1 cellular context compared by ENCODE assay signal in the genomic region with DNA sequence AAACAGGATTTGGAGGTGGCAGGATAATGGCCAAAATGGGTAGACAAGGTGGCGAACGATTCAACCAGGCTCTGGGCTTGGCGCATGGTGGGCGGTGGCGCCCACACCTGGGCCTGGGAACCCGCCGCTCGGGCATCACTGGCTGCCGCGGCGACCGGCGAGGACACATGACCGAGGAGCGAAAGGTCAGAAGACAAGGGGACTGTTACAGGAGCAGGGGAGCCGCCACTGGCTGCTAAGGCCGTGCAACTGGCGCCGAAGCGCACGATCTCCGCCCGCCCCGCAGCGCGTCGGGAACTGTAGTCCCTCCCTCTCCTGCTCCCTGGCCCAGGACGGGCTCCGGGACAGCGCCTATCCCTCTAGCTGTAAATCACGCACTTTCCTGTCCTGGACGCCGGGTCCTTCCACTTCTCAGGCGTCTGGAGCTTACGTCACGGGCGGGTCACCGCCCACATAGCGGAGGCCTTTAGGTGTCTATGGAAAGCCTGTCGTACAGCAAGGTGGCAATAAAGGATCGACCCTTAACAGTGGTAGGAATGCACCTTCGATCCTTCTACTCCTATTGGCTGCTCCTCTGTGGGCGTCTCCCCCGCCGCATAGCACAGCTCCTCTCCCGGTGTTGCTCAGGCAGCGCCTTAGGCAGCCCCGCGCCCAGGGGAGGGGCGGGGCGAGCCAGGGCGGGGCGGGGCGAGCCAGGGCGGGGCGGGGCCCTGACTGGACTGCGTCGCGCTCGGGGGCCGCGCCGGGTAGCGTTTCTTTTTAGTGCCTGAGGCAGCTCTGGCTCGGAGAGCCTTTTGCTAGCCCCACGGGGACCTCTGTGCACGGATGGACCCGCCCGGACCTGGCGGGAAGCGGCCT.
TF ChIP-seq lines count a peak whose summit lies in the region.

A gene with protein sequence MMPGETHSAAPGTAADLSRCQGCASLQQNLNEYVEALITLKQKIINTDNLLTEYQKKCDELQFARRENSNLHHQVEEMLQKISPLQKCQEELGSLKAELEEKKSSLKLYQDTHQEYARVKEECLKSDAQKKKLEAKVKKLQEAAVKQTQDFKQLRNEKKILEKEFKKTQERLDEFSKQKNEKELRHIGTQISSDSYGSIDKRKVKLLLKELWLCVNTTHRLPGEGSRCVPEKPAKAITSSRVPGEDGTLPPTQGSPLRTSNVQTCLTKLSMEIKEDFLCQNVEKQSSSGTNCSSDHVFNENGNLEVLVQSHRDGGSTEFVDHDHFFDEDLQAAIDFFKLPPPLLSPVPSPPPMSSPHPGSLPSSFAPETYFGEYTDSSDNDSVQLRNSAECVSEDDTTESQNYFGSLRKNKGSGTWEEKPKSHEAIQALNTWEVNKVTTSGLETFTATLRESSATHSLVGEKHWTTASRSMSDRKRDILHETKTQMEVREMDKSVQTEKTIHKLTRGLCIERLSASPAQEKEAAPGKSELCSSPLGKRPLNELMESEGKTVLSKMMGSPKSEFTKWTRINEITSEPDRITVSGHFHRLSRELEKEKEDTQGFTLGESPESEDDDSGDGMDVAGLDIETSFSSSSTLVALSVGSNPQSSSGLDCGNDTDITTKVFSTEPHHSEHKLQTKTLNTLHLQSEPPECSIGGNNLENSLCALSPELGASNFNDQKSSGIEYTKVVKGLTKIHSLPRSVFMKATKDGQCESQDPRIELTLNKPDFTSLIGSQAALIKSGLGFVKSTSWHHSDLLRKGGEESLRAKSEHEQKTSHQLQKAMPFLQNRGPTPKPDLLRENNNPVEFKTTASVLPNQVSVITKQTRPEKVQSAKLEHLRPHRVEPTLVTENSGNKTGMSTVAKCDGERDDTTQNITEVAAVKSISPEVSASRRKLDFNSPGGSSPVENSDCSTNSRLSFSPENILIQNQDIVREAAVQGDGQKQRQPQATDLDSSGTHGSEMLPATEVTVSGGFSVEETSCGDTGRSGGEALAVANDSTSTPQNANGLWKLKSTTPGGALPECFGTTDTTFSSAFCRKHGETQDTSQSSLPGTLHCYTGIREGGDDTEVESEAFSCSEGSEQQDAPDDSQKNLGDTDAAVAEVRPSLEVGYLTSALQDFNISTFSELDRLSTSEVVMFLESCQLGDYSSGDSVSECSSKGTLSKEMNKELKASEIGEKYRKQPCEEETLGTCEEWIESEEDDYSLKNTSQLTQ (N-terminal part only) (plus strand): TSS at position 717 of the 858 bp plus-strand sequence. CDS start 239 bp downstream, outside the sequence.

TF ChIP-seq in K562, 482 proteins besides CTCF, POLR2A, EP300 and RAD21 (continued from another document and continues in another):
- TF ChIP-seq ZC3H11A (IDR thresholded peaks at IDR 0.05; ENCODE audit: low read depth, low read length) (no peak), MXI1 (IDR thresholded peaks at IDR 0.05; ENCODE audit: low read depth, low read length) (0 out of 2 replicates have a peak, but pooled peaks have one; percentile 9), NR4A1 (CRISPR knock-in tag; IDR thresholded peaks at IDR 0.05) (peak; percentile 79; the same call in 1 of the 2 replicates), NR4A1 (tag; IDR thresholded peaks at IDR 0.05) (no peak), ZNF274 (IDR thresholded peaks at IDR 0.05; ENCODE audit: borderline replicate concordance, low read depth, low read length) (no peak), TOE1 (IDR thresholded peaks at IDR 0.05; ENCODE audit: borderline replicate concordance) (peak; percentile 90), TOE1 (CRISPR knock-in tag; IDR thresholded peaks at IDR 0.05; ENCODE audit: borderline replicate concordance, low read depth) (peak; percentile 98; the same call in 1 of the 2 replicates), MAFF (IDR thresholded peaks at IDR 0.05; ENCODE audit: low read length) (no peak), STAT5B (CRISPR knock-in tag; IDR thresholded peaks at IDR 0.05) (no peak), ZNF79 (CRISPR knock-in tag; IDR thresholded peaks at IDR 0.05; ENCODE audit: low read depth) (no peak), ZBTB8A (IDR thresholded peaks at IDR 0.05; ENCODE audit: partially characterized antibody) (no peak), ARID2 (IDR thresholded peaks at IDR 0.05) (no peak), KDM5B (IDR thresholded peaks at IDR 0.05; ENCODE audit: insufficient replicate concordance, low read depth, low read length) (peak; percentile 78), RBM22 (IDR thresholded peaks at IDR 0.05; ENCODE audit: low read depth, low read length, poor library complexity, severe bottlenecking) (peak; percentile 42), ZSCAN32 (CRISPR knock-in tag; IDR thresholded peaks at IDR 0.05) (no peak), SMARCB1 (IDR thresholded peaks at IDR 0.05; ENCODE audit: insufficient read length, low read depth) (no peak), DNMT1 (IDR thresholded peaks at IDR 0.05) (no peak), BCL6 (CRISPR knock-in tag; IDR thresholded peaks at IDR 0.05) (no peak), FOXM1 (IDR thresholded peaks at IDR 0.05; ENCODE audit: low read depth) (no peak), FOXM1 (CRISPR knock-in tag; IDR thresholded peaks at IDR 0.05; ENCODE audit: low read depth) (no peak; the same call in none of the 2 replicates), ATF7 (IDR thresholded peaks at IDR 0.05) (peak; percentile 92; the same call in 1 of the 2 replicates), TRIM28 (IDR thresholded peaks at IDR 0.05) (no peak), SMAD4 (CRISPR knock-in tag; conservative IDR thresholded peaks at IDR 0.05) (0 out of 2 replicates have a peak, but pooled peaks have one; percentile 29), MAZ (CRISPR knock-in tag; conservative IDR thresholded peaks at IDR 0.05 in 1 of 2, IDR thresholded peaks at IDR 0.05 in 1 of 2) (peak; percentile 79 to 89; a peak in 3 of 4 replicates), PHF21A (IDR thresholded peaks at IDR 0.05; ENCODE audit: borderline replicate concordance, low read depth) (peak; percentile 100), BMI1 (IDR thresholded peaks at IDR 0.05; ENCODE audit: low read length) (no peak), SLC30A9 (CRISPR knock-in tag; IDR thresholded peaks at IDR 0.05) (no peak), ADNP (tag; IDR thresholded peaks at IDR 0.05) (no peak)
- TF ChIP-seq, protein P1, sequence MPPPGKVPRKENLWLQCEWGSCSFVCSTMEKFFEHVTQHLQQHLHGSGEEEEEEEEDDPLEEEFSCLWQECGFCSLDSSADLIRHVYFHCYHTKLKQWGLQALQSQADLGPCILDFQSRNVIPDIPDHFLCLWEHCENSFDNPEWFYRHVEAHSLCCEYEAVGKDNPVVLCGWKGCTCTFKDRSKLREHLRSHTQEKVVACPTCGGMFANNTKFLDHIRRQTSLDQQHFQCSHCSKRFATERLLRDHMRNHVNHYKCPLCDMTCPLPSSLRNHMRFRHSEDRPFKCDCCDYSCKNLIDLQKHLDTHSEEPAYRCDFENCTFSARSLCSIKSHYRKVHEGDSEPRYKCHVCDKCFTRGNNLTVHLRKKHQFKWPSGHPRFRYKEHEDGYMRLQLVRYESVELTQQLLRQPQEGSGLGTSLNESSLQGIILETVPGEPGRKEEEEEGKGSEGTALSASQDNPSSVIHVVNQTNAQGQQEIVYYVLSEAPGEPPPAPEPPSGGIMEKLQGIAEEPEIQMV (tag; conservative IDR thresholded peaks at IDR 0.05; ENCODE audit: low read depth): no peak
- TF ChIP-seq, protein P2, sequence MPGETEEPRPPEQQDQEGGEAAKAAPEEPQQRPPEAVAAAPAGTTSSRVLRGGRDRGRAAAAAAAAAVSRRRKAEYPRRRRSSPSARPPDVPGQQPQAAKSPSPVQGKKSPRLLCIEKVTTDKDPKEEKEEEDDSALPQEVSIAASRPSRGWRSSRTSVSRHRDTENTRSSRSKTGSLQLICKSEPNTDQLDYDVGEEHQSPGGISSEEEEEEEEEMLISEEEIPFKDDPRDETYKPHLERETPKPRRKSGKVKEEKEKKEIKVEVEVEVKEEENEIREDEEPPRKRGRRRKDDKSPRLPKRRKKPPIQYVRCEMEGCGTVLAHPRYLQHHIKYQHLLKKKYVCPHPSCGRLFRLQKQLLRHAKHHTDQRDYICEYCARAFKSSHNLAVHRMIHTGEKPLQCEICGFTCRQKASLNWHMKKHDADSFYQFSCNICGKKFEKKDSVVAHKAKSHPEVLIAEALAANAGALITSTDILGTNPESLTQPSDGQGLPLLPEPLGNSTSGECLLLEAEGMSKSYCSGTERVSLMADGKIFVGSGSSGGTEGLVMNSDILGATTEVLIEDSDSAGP (CRISPR knock-in tag; IDR thresholded peaks at IDR 0.05): no peak
- TF ChIP-seq, protein P3, sequence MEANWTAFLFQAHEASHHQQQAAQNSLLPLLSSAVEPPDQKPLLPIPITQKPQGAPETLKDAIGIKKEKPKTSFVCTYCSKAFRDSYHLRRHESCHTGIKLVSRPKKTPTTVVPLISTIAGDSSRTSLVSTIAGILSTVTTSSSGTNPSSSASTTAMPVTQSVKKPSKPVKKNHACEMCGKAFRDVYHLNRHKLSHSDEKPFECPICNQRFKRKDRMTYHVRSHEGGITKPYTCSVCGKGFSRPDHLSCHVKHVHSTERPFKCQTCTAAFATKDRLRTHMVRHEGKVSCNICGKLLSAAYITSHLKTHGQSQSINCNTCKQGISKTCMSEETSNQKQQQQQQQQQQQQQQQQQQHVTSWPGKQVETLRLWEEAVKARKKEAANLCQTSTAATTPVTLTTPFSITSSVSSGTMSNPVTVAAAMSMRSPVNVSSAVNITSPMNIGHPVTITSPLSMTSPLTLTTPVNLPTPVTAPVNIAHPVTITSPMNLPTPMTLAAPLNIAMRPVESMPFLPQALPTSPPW (CRISPR knock-in tag; IDR thresholded peaks at IDR 0.05): peak; percentile 95
- TF ChIP-seq, protein P4, sequence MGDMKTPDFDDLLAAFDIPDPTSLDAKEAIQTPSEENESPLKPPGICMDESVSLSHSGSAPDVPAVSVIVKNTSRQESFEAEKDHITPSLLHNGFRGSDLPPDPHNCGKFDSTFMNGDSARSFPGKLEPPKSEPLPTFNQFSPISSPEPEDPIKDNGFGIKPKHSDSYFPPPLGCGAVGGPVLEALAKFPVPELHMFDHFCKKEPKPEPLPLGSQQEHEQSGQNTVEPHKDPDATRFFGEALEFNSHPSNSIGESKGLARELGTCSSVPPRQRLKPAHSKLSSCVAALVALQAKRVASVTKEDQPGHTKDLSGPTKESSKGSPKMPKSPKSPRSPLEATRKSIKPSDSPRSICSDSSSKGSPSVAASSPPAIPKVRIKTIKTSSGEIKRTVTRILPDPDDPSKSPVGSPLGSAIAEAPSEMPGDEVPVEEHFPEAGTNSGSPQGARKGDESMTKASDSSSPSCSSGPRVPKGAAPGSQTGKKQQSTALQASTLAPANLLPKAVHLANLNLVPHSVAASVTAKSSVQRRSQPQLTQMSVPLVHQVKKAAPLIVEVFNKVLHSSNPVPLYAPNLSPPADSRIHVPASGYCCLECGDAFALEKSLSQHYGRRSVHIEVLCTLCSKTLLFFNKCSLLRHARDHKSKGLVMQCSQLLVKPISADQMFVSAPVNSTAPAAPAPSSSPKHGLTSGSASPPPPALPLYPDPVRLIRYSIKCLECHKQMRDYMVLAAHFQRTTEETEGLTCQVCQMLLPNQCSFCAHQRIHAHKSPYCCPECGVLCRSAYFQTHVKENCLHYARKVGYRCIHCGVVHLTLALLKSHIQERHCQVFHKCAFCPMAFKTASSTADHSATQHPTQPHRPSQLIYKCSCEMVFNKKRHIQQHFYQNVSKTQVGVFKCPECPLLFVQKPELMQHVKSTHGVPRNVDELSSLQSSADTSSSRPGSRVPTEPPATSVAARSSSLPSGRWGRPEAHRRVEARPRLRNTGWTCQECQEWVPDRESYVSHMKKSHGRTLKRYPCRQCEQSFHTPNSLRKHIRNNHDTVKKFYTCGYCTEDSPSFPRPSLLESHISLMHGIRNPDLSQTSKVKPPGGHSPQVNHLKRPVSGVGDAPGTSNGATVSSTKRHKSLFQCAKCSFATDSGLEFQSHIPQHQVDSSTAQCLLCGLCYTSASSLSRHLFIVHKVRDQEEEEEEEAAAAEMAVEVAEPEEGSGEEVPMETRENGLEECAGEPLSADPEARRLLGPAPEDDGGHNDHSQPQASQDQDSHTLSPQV (IDR thresholded peaks at IDR 0.05): no peak
- TF ChIP-seq, protein P5, sequence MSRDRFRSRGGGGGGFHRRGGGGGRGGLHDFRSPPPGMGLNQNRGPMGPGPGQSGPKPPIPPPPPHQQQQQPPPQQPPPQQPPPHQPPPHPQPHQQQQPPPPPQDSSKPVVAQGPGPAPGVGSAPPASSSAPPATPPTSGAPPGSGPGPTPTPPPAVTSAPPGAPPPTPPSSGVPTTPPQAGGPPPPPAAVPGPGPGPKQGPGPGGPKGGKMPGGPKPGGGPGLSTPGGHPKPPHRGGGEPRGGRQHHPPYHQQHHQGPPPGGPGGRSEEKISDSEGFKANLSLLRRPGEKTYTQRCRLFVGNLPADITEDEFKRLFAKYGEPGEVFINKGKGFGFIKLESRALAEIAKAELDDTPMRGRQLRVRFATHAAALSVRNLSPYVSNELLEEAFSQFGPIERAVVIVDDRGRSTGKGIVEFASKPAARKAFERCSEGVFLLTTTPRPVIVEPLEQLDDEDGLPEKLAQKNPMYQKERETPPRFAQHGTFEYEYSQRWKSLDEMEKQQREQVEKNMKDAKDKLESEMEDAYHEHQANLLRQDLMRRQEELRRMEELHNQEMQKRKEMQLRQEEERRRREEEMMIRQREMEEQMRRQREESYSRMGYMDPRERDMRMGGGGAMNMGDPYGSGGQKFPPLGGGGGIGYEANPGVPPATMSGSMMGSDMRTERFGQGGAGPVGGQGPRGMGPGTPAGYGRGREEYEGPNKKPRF (IDR thresholded peaks at IDR 0.05; ENCODE audit: low read depth, low read length): no peak
- TF ChIP-seq, protein P6, sequence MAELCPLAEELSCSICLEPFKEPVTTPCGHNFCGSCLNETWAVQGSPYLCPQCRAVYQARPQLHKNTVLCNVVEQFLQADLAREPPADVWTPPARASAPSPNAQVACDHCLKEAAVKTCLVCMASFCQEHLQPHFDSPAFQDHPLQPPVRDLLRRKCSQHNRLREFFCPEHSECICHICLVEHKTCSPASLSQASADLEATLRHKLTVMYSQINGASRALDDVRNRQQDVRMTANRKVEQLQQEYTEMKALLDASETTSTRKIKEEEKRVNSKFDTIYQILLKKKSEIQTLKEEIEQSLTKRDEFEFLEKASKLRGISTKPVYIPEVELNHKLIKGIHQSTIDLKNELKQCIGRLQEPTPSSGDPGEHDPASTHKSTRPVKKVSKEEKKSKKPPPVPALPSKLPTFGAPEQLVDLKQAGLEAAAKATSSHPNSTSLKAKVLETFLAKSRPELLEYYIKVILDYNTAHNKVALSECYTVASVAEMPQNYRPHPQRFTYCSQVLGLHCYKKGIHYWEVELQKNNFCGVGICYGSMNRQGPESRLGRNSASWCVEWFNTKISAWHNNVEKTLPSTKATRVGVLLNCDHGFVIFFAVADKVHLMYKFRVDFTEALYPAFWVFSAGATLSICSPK (IDR thresholded peaks at IDR 0.05; ENCODE audit: borderline replicate concordance): no peak
- TF ChIP-seq, protein P7, sequence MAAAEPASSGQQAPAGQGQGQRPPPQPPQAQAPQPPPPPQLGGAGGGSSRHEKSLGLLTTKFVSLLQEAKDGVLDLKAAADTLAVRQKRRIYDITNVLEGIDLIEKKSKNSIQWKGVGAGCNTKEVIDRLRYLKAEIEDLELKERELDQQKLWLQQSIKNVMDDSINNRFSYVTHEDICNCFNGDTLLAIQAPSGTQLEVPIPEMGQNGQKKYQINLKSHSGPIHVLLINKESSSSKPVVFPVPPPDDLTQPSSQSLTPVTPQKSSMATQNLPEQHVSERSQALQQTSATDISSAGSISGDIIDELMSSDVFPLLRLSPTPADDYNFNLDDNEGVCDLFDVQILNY (CRISPR knock-in tag; IDR thresholded peaks at IDR 0.05): no peak
- TF ChIP-seq, protein P8, sequence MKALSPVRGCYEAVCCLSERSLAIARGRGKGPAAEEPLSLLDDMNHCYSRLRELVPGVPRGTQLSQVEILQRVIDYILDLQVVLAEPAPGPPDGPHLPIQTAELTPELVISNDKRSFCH (CRISPR knock-in tag; IDR thresholded peaks at IDR 0.05): no peak
- TF ChIP-seq, protein P8 (tag; IDR thresholded peaks at IDR 0.05): peak; percentile 95
